Comparison of ENCODE assay signal across 9 cellular contexts in genomic region chr5:62143268-62144229, GRCh38.
DNase-seq lines count a peak whose midpoint lies in the region; ATAC-seq and TF ChIP-seq lines count a peak whose summit lies in the region.
"Had no signal": no experiment of that assay in that cellular context is flagged by ENCODE, and none has a peak within 500 bp of the region (broad histone marks: within the 10 kb centered on the region; RNA-seq: fewer than 3 reads in every experiment).

No MANE protein-coding gene starts in this region.

- TF ChIP-seq EP300 in tibial nerve (IDR thresholded peaks at IDR 0.05) = no peak

- H3K9me3 ChIP-seq in RWPE2 (ENCODE audit: severe bottlenecking) = no peaks in the 10 kb centered on the region
- no peaks in the 10 kb centered on the region for H3K9me3 ChIP-seq in tibial nerve

- CTCF ChIA-PET in activated naive CD4-positive, alpha-beta T cell treated with anti-CD3 and anti-CD28 coated beads, Interleukin-2, amount 10 ng/mL, durations not matched to agents 7 days and 5 days (lab: Charles Lee) = interaction anchor here (0.6 to 1.0 kb wide), 2 partner anchors 58 to 619 kb away, joined by 3 to 4 read pairs; no protein-coding TSS in a partner anchor

- H3K36me3 Mint-ChIP-seq in activated naive CD4-positive, alpha-beta T cell treated with anti-CD3 and anti-CD28 coated beads, Interleukin-2, amount 10 ng/mL, durations not matched to agents 7 days and 5 days = no peaks in the 10 kb centered on the region

- H3K36me3 ChIP-seq in RWPE2 (ENCODE audit: low read depth) (no peaks in the 10 kb centered on the region), tibial nerve (no peaks in the 10 kb centered on the region)

- no peaks in the 10 kb centered on the region for H3K9me3 Mint-ChIP-seq in activated naive CD4-positive, alpha-beta T cell treated with anti-CD3 and anti-CD28 coated beads, Interleukin-2, amount 10 ng/mL, durations not matched to agents 7 days and 5 days
- H3K9me3 Mint-ChIP-seq: stimulated activated naive CD8-positive, alpha-beta T cell treated with anti-CD3 and anti-CD28 coated beads, Interleukin-15, Interleukin-2, amounts not matched to agents 100 ng/mL and 50 ng/mL, for 24 hours had no signal

- H3K27ac Mint-ChIP-seq in activated naive CD4-positive, alpha-beta T cell treated with anti-CD3 and anti-CD28 coated beads, Interleukin-2, amount 10 ng/mL, durations not matched to agents 7 days and 5 days = no peak overlapping the region
- H3K27ac Mint-ChIP-seq: stimulated activated naive CD8-positive, alpha-beta T cell treated with anti-CD3 and anti-CD28 coated beads, Interleukin-15, Interleukin-2, amounts not matched to agents 100 ng/mL and 50 ng/mL, for 24 hours had no signal

- no peaks in the 10 kb centered on the region for H3K4me1 Mint-ChIP-seq in activated naive CD4-positive, alpha-beta T cell treated with anti-CD3 and anti-CD28 coated beads, Interleukin-2, amount 10 ng/mL, durations not matched to agents 7 days and 5 days

- peak; percentile 19; the same call in 1 of the 2 replicates for TF ChIP-seq CTCF in GM12874 (IDR thresholded peaks at IDR 0.05; ENCODE audit: insufficient read depth, low read depth, low read length)
- peak; percentile 91 for TF ChIP-seq CTCF in RWPE2 (IDR thresholded peaks at IDR 0.05; ENCODE audit: poor library complexity, severe bottlenecking)
- peak; percentile 29 to 47 (median 33) for TF ChIP-seq CTCF in tibial nerve (IDR thresholded peaks at IDR 0.05)

- H3K4me1 ChIP-seq in RWPE2 (ENCODE audit: insufficient read depth, poor library complexity, severe bottlenecking) (peaks cover 14% of the 10 kb centered on the region), tibial nerve (peaks cover 0 to 17% (median 3%) of the 10 kb centered on the region in 4 donors)

- peaks cover 15% of the 10 kb centered on the region for H3K27me3 Mint-ChIP-seq in activated naive CD4-positive, alpha-beta T cell treated with anti-CD3 and anti-CD28 coated beads, Interleukin-2, amount 10 ng/mL, durations not matched to agents 7 days and 5 days

- no peaks in the 10 kb centered on the region for H3K27me3 ChIP-seq in RWPE2 (ENCODE audit: insufficient read depth, poor library complexity, severe bottlenecking)
- no peaks in the 10 kb centered on the region for H3K27me3 ChIP-seq in tibial nerve

- peak; percentile 55; the same call in 2 of the 3 replicates for ATAC-seq in RWPE2 (ENCODE audit: low read depth)

- DNase-seq in A172 (ENCODE audit: low spot score) = peak; percentile 32
- DNase-seq in RWPE2 (ENCODE audit: low spot score) = no peak
- DNase-seq in globus pallidus (ENCODE audit: low spot score) = peak; percentile 64
- DNase-seq in tibial nerve (ENCODE audit: low spot score in 2 of 2) = no peak
- no peak for DNase-seq in D341Med (ENCODE audit: low spot score)
- no peak for DNase-seq in activated naive CD4-positive, alpha-beta T cell treated with anti-CD3 and anti-CD28 coated beads, Interleukin-2, amount 10 ng/mL, durations not matched to agents 7 days and 5 days
- no peak for DNase-seq in NCI-H2196 (lab: John Stamatoyannopoulos, UW; ENCODE audit: unreplicated experiment)

- H3K4me3 ChIP-seq in RWPE2 (ENCODE audit: severe bottlenecking) (no peak overlapping the region), tibial nerve (no peak overlapping the region)

- WGBS in tibial nerve, 2 donors = 15 to 18% methylated on average over 13 of the region's 13 CpGs

- H3K27ac ChIP-seq in RWPE2 (ENCODE audit: poor library complexity, severe bottlenecking) (peak overlapping the region; percentile 42), tibial nerve (peak overlapping the region in 2 of 4 donors; percentile 45 to 51)

- H3K4me3 Mint-ChIP-seq in activated naive CD4-positive, alpha-beta T cell treated with anti-CD3 and anti-CD28 coated beads, Interleukin-2, amount 10 ng/mL, durations not matched to agents 7 days and 5 days = no peak overlapping the region
- H3K4me3 Mint-ChIP-seq: stimulated activated naive CD8-positive, alpha-beta T cell treated with anti-CD3 and anti-CD28 coated beads, Interleukin-15, Interleukin-2, amounts not matched to agents 100 ng/mL and 50 ng/mL, for 24 hours had no signal

- TF ChIP-seq POLR2A in tibial nerve (IDR thresholded peaks at IDR 0.05) = no peak

Comparison
In these comparisons a context has a peak if more than half of its experiments do, and no peak if none do; other contexts are left out.
1. DNase-seq: peak in A172 (single experiment) and globus pallidus (single experiment); none in RWPE2 (single experiment), tibial nerve (0 of 2), D341Med (single experiment), activated naive CD4-positive, alpha-beta T cell treated with anti-CD3 and anti-CD28 coated beads, Interleukin-2, amount 10 ng/mL, durations not matched to agents 7 days and 5 days (single experiment) and NCI-H2196 (single experiment).
2. CTCF ChIP-seq: peak in every context shown above with its lines; median percentile 91 in RWPE2; 33 in tibial nerve; 19 in GM12874.